In the genomic region with DNA sequence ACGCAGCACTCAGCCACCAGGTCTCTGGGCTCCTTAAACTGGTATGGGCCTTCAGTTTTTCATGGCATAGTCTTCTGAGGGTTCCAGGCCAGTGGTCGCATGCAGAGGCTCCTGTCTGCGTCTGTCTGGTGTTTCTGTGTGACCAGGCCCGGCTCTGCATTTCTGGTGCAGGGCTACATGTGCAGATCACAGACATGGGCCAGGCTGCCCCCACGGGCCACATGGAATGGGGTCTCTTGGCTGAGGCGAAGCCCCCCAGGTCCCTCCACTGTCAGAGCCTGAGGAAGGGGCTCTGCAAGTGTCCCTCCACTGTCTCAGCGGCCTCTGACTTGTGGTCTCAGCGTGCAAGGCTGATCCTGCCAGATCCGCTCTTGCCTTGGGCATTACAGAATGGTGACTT, we compare ENCODE assay signal across 21 cellular contexts. TPM values are rescaled to one million over a fixed set of nuclear protein-coding genes. Genes with fewer than 3 reads are reported as not detected.
DNase-seq lines count a peak whose midpoint lies in the region; ATAC-seq and TF ChIP-seq lines count a peak whose summit lies in the region.
"Had no signal": no experiment of that assay in that cellular context is flagged by ENCODE, and none has a peak within 500 bp of the region (broad histone marks: within the 10 kb centered on the region; RNA-seq: fewer than 3 reads in every experiment).

No MANE protein-coding gene starts in this region.

- H3K27ac Mint-ChIP-seq in activated CD8-positive, alpha-beta T cell treated with anti-CD3 and anti-CD28 coated beads, Interleukin-2, amount 10 ng/mL, durations not matched to agents 7 days and 5 days = peak overlapping the region; percentile 19

- no peak overlapping the region for H3K4me3 ChIP-seq in left lung
- H3K4me3 ChIP-seq in sigmoid colon = no peak overlapping the region
- H3K4me3 ChIP-seq: ascending aorta, upper lobe of left lung had no signal

- TF ChIP-seq POLR2A in sigmoid colon (IDR thresholded peaks at IDR 0.05) = no peak

- TF ChIP-seq EP300 in sigmoid colon (IDR thresholded peaks at IDR 0.05) = no peak

- intact Hi-C loops in left lung (cut with DNase I) (no loop called here), sigmoid colon (cut with DNase I) (no loop called here)

- H3K9me3 ChIP-seq in left lung = no peaks in the 10 kb centered on the region
- H3K9me3 ChIP-seq in sigmoid colon = no peaks in the 10 kb centered on the region
- H3K9me3 ChIP-seq: ascending aorta, upper lobe of left lung had no signal

- H3K36me3 ChIP-seq in left lung = peaks cover 0 to 25% of the 10 kb centered on the region in 2 donors
- H3K36me3 ChIP-seq in sigmoid colon = no peaks in the 10 kb centered on the region
- H3K36me3 ChIP-seq: upper lobe of left lung, WERI-Rb-1 had no signal

- H3K27ac ChIP-seq in left lung = no peak overlapping the region
- no peak overlapping the region for H3K27ac ChIP-seq in sigmoid colon
- H3K27ac ChIP-seq: ascending aorta, upper lobe of left lung, WERI-Rb-1 had no signal

- peaks cover 66% of the 10 kb centered on the region for H3K36me3 Mint-ChIP-seq in activated CD8-positive, alpha-beta T cell treated with anti-CD3 and anti-CD28 coated beads, Interleukin-2, amount 10 ng/mL, durations not matched to agents 7 days and 5 days (ENCODE audit: low read depth)

- CTCF ChIA-PET in activated CD8-positive, alpha-beta T cell treated with anti-CD3 and anti-CD28 coated beads, Interleukin-2, amount 10 ng/mL, durations not matched to agents 7 days and 5 days (lab: Charles Lee) = interaction anchor here (1.2 to 1.8 kb wide), 2 partner anchors 29 to 77 kb away, joined by 4 read pairs; no protein-coding TSS in a partner anchor

- peak; percentile 11 for DNase-seq in activated T-cell treated with anti-CD3 and anti-CD28 coated beads, Interleukin-2, amount 50 U/mL, for 48 hours
- DNase-seq in activated T-cell treated with anti-CD3 and anti-CD28 coated beads for 4 hours (no peak), left lung (peak; percentile 25 to 60), sigmoid colon (peak; percentile 40), NCI-H2081 (lab: John Stamatoyannopoulos, UW) (no peak)
- no peak for DNase-seq in activated CD8-positive, alpha-beta T cell treated with anti-CD3 and anti-CD28 coated beads, Interleukin-2, amount 10 ng/mL, durations not matched to agents 7 days and 5 days
- DNase-seq: CD8-positive, alpha-beta memory T cell; cerebellar nuclear complex; DND-41; mammary epithelial cell; NCI-H1092; NCI-H2107; NCI-H526; stimulated activated naive CD8-positive, alpha-beta T cell treated with anti-CD3 and anti-CD28 coated beads, Interleukin-15, Interleukin-2, amounts not matched to agents 100 U/mL and 50 U/mL, for 24 hours; WERI-Rb-1 had no signal

- TF ChIP-seq CTCF in left lung (IDR thresholded peaks at IDR 0.05) = no peak
- TF ChIP-seq CTCF in sigmoid colon (IDR thresholded peaks at IDR 0.05) = no peak

- H3K27me3 Mint-ChIP-seq in activated CD8-positive, alpha-beta T cell treated with anti-CD3 and anti-CD28 coated beads, Interleukin-2, amount 10 ng/mL, durations not matched to agents 7 days and 5 days (ENCODE audit: low read depth) = no peaks in the 10 kb centered on the region
- H3K27me3 Mint-ChIP-seq: CD8-positive, alpha-beta memory T cell had no signal

- no peaks in the 10 kb centered on the region for H3K9me3 Mint-ChIP-seq in activated CD8-positive, alpha-beta T cell treated with anti-CD3 and anti-CD28 coated beads, Interleukin-2, amount 10 ng/mL, durations not matched to agents 7 days and 5 days (ENCODE audit: insufficient read depth)
- H3K9me3 Mint-ChIP-seq: CD8-positive, alpha-beta memory T cell had no signal

- H3K27me3 ChIP-seq in left lung (no peaks in the 10 kb centered on the region), sigmoid colon (no peaks in the 10 kb centered on the region)
- H3K27me3 ChIP-seq: ascending aorta, upper lobe of left lung had no signal

- peaks cover 12 to 15% of the 10 kb centered on the region in 2 donors for H3K4me1 ChIP-seq in left lung
- no peaks in the 10 kb centered on the region for H3K4me1 ChIP-seq in sigmoid colon
- H3K4me1 ChIP-seq: ascending aorta had no signal

- WGBS in sigmoid colon, 2 donors = 95 to 96% methylated on average over 9 of the region's 9 CpGs

- peaks cover 41% of the 10 kb centered on the region for H3K4me1 Mint-ChIP-seq in activated CD8-positive, alpha-beta T cell treated with anti-CD3 and anti-CD28 coated beads, Interleukin-2, amount 10 ng/mL, durations not matched to agents 7 days and 5 days (ENCODE audit: low read depth)

- H3K4me3 Mint-ChIP-seq in activated CD8-positive, alpha-beta T cell treated with anti-CD3 and anti-CD28 coated beads, Interleukin-2, amount 10 ng/mL, durations not matched to agents 7 days and 5 days = no peak overlapping the region
- H3K4me3 Mint-ChIP-seq: CD8-positive, alpha-beta memory T cell had no signal

- POLR2A ChIA-PET in activated CD8-positive, alpha-beta T cell treated with anti-CD3 and anti-CD28 coated beads, Interleukin-2, amount 10 ng/mL, durations not matched to agents 7 days and 5 days (lab: Charles Lee) = interaction anchor here (4.5 kb wide), 1 partner anchor 15 kb away, joined by 22 read pairs; a partner anchor contains a TSS

- ATAC-seq in activated CD8-positive, alpha-beta T cell treated with anti-CD3 and anti-CD28 coated beads, Interleukin-2, amount 10 ng/mL, durations not matched to agents 7 days and 5 days = no peak
- ATAC-seq in left lung (no peak), HG03196 (IDR thresholded peaks at IDR 0.05; ENCODE audit: unreplicated experiment) (no peak), HG02588 (IDR thresholded peaks at IDR 0.05; ENCODE audit: unreplicated experiment) (no peak)
- ATAC-seq: Right ventricle myocardium inferior; stimulated activated naive CD8-positive, alpha-beta T cell treated with anti-CD3 and anti-CD28 coated beads, Interleukin-15, Interleukin-2, amounts not matched to agents 100 U/mL and 50 U/mL, for 24 hours had no signal

RNA-seq across cellular contexts. Expression of a gene that starts 15.6 kb away (rescaled TPM):
- 10 to 100 TPM; 51.7 to 55.4 TPM for total RNA-seq in activated CD8-positive, alpha-beta T cell treated with anti-CD3 and anti-CD28 coated beads, Interleukin-2, amount 10 ng/mL, durations not matched to agents 7 days and 5 days
- total RNA-seq in left lung = 10 to 100 TPM; 27.7 to 43.0 TPM
- total RNA-seq in sigmoid colon = 10 to 100 TPM; 51.2 to 88.4 (median 85.0) TPM
- polyA plus RNA-seq in sigmoid colon = 10 to 100 TPM; 56.8 to 87.2 (median 66.1) TPM

RNA-seq across cellular contexts. Expression of a gene that starts 21.9 kb away (rescaled TPM):
- total RNA-seq in activated CD8-positive, alpha-beta T cell treated with anti-CD3 and anti-CD28 coated beads, Interleukin-2, amount 10 ng/mL, durations not matched to agents 7 days and 5 days = 10 to 100 TPM; 57.9 to 59.6 TPM
- total RNA-seq in left lung = 1 to 10 TPM; 2.6 to 4.8 TPM
- 1 to 10 TPM; 1.9 to 7.2 (median 4.7) TPM for total RNA-seq in sigmoid colon
- 10 to 100 TPM in 1 of 3 donors, under 1 TPM in 1, not detected in 1; 0.92 to 15.2 TPM for polyA plus RNA-seq in sigmoid colon
- total RNA-seq: ascending aorta had no signal
- polyA plus RNA-seq: neural cell had no signal

RNA-seq across cellular contexts. Expression of a gene that starts 53.6 kb away (rescaled TPM):
- 10 to 100 TPM; 20.8 to 21.1 TPM for total RNA-seq in activated CD8-positive, alpha-beta T cell treated with anti-CD3 and anti-CD28 coated beads, Interleukin-2, amount 10 ng/mL, durations not matched to agents 7 days and 5 days
- 10 to 100 TPM; 77.9 to 83.5 TPM for total RNA-seq in left lung
- total RNA-seq in sigmoid colon = 100 to 1,000 TPM in 1 of 4 donors, 10 to 100 TPM in 3; 56.5 to 116 (median 69.6) TPM
- polyA plus RNA-seq in sigmoid colon = 10 to 100 TPM; 28.9 to 58.7 (median 53.5) TPM

Comparison
In these comparisons a context has a peak if more than half of its experiments do, and no peak if none do; other contexts are left out.
1. DNase-seq: peak in activated T-cell treated with anti-CD3 and anti-CD28 coated beads, Interleukin-2, amount 50 U/mL, for 48 hours (2 of 2), left lung (2 of 2) and sigmoid colon (single experiment); none in activated T-cell treated with anti-CD3 and anti-CD28 coated beads for 4 hours (single experiment), activated CD8-positive, alpha-beta T cell treated with anti-CD3 and anti-CD28 coated beads, Interleukin-2, amount 10 ng/mL, durations not matched to agents 7 days and 5 days (single experiment) and NCI-H2081 (0 of 2).
2. RNA of a gene that starts 21.9 kb away (total RNA-seq): 57.9 to 59.6 TPM in activated CD8-positive, alpha-beta T cell treated with anti-CD3 and anti-CD28 coated beads, Interleukin-2, amount 10 ng/mL, durations not matched to agents 7 days and 5 days; 1.9 to 7.2 TPM in sigmoid colon and 2.6 to 4.8 TPM in left lung; every median in the first group is over 4 times any median in the second.